ENCODE assay signal across 10 cellular contexts in genomic region chr11:66267039-66267378, GRCh38. TPM values are rescaled to one million over a fixed set of nuclear protein-coding genes. Genes with fewer than 3 reads are reported as not detected.
DNase-seq lines count a peak whose midpoint lies in the region; ATAC-seq and TF ChIP-seq lines count a peak whose summit lies in the region.
"Had no signal": no experiment of that assay in that cellular context is flagged by ENCODE, and none has a peak within 500 bp of the region (broad histone marks: within the 10 kb centered on the region; RNA-seq: fewer than 3 reads in every experiment).

No MANE protein-coding gene starts in this region.

- no peaks in the 10 kb centered on the region for H3K9me2 ChIP-seq in HCT116 (ENCODE audit: insufficient read depth)
- H3K9me2 ChIP-seq in hepatocyte (replicated peaks; ENCODE audit: insufficient read depth): no peaks in the 10 kb centered on the region

- H4K20me1 ChIP-seq in HCT116 (ENCODE audit: insufficient read depth) (no peaks in the 10 kb centered on the region), hepatocyte (ENCODE audit: insufficient read depth, poor library complexity, severe bottlenecking) (peaks cover 23% of the 10 kb centered on the region)

- TF ChIP-seq CTCF in HCT116 (IDR thresholded peaks at IDR 0.05 in 2 of 3, conservative IDR thresholded peaks at IDR 0.05 in 1 of 3; ENCODE audit: borderline replicate concordance in 1 of 3, insufficient read depth in 1 of 3, low read depth in 2 of 3, low read length in 2 of 3): no peak; a peak in 1 of 6 replicates
- TF ChIP-seq CTCF in hepatocyte (IDR thresholded peaks at IDR 0.05; ENCODE audit: poor library complexity): no peak

- H3K4me1 ChIP-seq in HCT116 (ENCODE audit: control insufficient read depth in 1 of 2, insufficient read depth in 2 of 2, low read length in 2 of 2) (peaks cover 6 to 26% of the 10 kb centered on the region in 2 experiments), hepatocyte (ENCODE audit: insufficient read depth) (peaks cover 11% of the 10 kb centered on the region), skeletal muscle tissue (ENCODE audit: control insufficient read depth in 3 of 3, insufficient read depth in 3 of 3, low read length in 3 of 3) (peaks cover 21 to 42% (median 30%) of the 10 kb centered on the region in 3 donors)

- H3K79me2 ChIP-seq in HCT116 (ENCODE audit: insufficient read depth, low read length) (peaks cover 29% of the 10 kb centered on the region), hepatocyte (peaks cover 33% of the 10 kb centered on the region)

- H3K4me2 ChIP-seq in HCT116 (ENCODE audit: low read length) (peak overlapping the region; percentile 70), hepatocyte (peak overlapping the region; percentile 91)

- POLR2A ChIA-PET in HCT116 (lab: Charles Lee): interaction anchor here (0.6 to 2.3 kb wide), 5 partner anchors 12 to 131 kb away, joined by 3 to 18 read pairs (median 6); partner anchors contain the start of gene YIF1A

- H3K27me3 ChIP-seq in HCT116 (ENCODE audit: insufficient read depth, low read length): no peaks in the 10 kb centered on the region
- H3K27me3 ChIP-seq in hepatocyte: no peaks in the 10 kb centered on the region
- no peaks in the 10 kb centered on the region for H3K27me3 ChIP-seq in skeletal muscle tissue (ENCODE audit: control insufficient read depth in 3 of 3, insufficient read depth in 3 of 3, low read length in 3 of 3)

- ATAC-seq in HCT116 (peak; percentile 26), GM21717 (IDR thresholded peaks at IDR 0.05; ENCODE audit: unreplicated experiment) (no peak)
- no peak for ATAC-seq in activated naive CD4-positive, alpha-beta T cell treated with anti-CD3 and anti-CD28 coated beads, Interleukin-2, amount 50 U/mL, for 72 hours

- WGBS in hepatocyte (ENCODE audit: low lambda C conversion rate, missing lambda C conversion rate): 34% methylated on average over 13 of the region's 13 CpGs

- H2AFZ ChIP-seq in HCT116 (ENCODE audit: low read depth, low read length, poor library complexity, severe bottlenecking) (no peak overlapping the region), hepatocyte (peak overlapping the region; percentile 50)

- no TSS peak for BruUV-seq in HCT116 (replicated peaks; lab: Mats Ljungman, UMichigan)

- peak overlapping the region; percentile 69 for H3K27ac ChIP-seq in HCT116 (ENCODE audit: low read depth, low read length)
- peak overlapping the region; percentile 89 for H3K27ac ChIP-seq in hepatocyte
- H3K27ac ChIP-seq in skeletal muscle tissue (ENCODE audit: low read depth, low read length): peak overlapping the region; percentile 65

- TF ChIP-seq RAD21 in HCT116 (IDR thresholded peaks at IDR 0.05; ENCODE audit: low read depth): no peak

- H3K4me3 ChIP-seq in HCT116 (replicated peaks in 1 of 2; ENCODE audit: low read depth in 1 of 2, low read length in 2 of 2) (peak overlapping the region; percentile 93 to 99), hepatocyte (peak overlapping the region; percentile 84), skeletal muscle tissue (ENCODE audit: low read length in 3 of 3) (peak overlapping the region; percentile 73 to 86 (median 85))

- RAD21 ChIA-PET in HCT116 (lab: Charles Lee; ENCODE audit: low non-redundant PET in 1 of 2, low total read pairs in 2 of 2, uncharacterized antibody in 2 of 2, unreplicated experiment in 2 of 2): no interaction called here

- H3K36me3 ChIP-seq in HCT116 (ENCODE audit: control insufficient read depth in 1 of 2, insufficient read depth in 2 of 2, low read length in 2 of 2): peaks cover 10 to 14% of the 10 kb centered on the region in 2 experiments
- H3K36me3 ChIP-seq in hepatocyte (replicated peaks; ENCODE audit: insufficient read depth, low read depth): no peaks in the 10 kb centered on the region
- peaks cover 26 to 36% (median 31%) of the 10 kb centered on the region in 3 donors for H3K36me3 ChIP-seq in skeletal muscle tissue (ENCODE audit: control insufficient read depth in 3 of 3, insufficient read depth in 3 of 3, low read length in 3 of 3)

- peaks cover 8 to 16% of the 10 kb centered on the region in 2 donors for H3K36me3 Mint-ChIP-seq in activated naive CD4-positive, alpha-beta T cell treated with anti-CD3 and anti-CD28 coated beads, Interleukin-2, amount 50 U/mL, for 72 hours

- intact Hi-C loops in HCT116 (cut with micrococcal nuclease): no loop called here

- CTCF ChIA-PET in HCT116 (lab: Charles Lee): interaction anchor here (0.5 to 2.6 kb wide), 4 partner anchors 11 to 46 kb away, joined by 3 to 9 read pairs (median 8); partner anchors contain the start of gene YIF1A

- no peak for TF ChIP-seq POLR2A in HCT116 (IDR thresholded peaks at IDR 0.05; ENCODE audit: borderline replicate concordance, extremely low read depth, insufficient read depth, insufficient read length)

- H3K9ac ChIP-seq in HCT116 (ENCODE audit: low read length) (peak overlapping the region; percentile 85), skeletal muscle tissue (ENCODE audit: low read depth in 1 of 3, low read length in 3 of 3) (peak overlapping the region; percentile 70 to 77 (median 75))

- H3K9me3 ChIP-seq in HCT116 (ENCODE audit: control insufficient read depth in 1 of 2, insufficient read depth in 1 of 2, low read depth in 1 of 2, low read length in 2 of 2) (no peaks in the 10 kb centered on the region), hepatocyte (ENCODE audit: low read depth) (no peaks in the 10 kb centered on the region), skeletal muscle tissue (ENCODE audit: control insufficient read depth in 3 of 3, low read length in 3 of 3) (no peaks in the 10 kb centered on the region)

- no peaks in the 10 kb centered on the region for H3K9me3 Mint-ChIP-seq in activated naive CD4-positive, alpha-beta T cell treated with anti-CD3 and anti-CD28 coated beads, Interleukin-2, amount 50 U/mL, for 72 hours

- no peak for DNase-seq in HCT116 (ENCODE audit: low read depth, low spot score)
- DNase-seq in activated naive CD4-positive, alpha-beta T cell treated with anti-CD3 and anti-CD28 coated beads, Interleukin-2, amount 50 U/mL, for 72 hours (ENCODE audit: low spot score in 2 of 2): no peak
- no peak for DNase-seq in hepatocyte (ENCODE audit: low spot score)
- DNase-seq in NCI-H187 treated with DMSO at 0.1 percent for 48 hours (lab: John Stamatoyannopoulos, UW): no peak
- no peak for DNase-seq in NCI-H146 (lab: John Stamatoyannopoulos, UW)
- no peak for DNase-seq in effector CD4-positive, alpha-beta T cell
- DNase-seq: SIG-M5 had no signal

- H3K27ac Mint-ChIP-seq in activated naive CD4-positive, alpha-beta T cell treated with anti-CD3 and anti-CD28 coated beads, Interleukin-2, amount 50 U/mL, for 72 hours: peak overlapping the region; percentile 90 to 97

TF ChIP-seq in HCT116, 20 proteins besides CTCF, POLR2A, EP300 and RAD21 (continues in another document):
- TF ChIP-seq ZFX (IDR thresholded peaks at IDR 0.05) (no peak), TCF7L2 (IDR thresholded peaks at IDR 0.05; ENCODE audit: borderline replicate concordance, extremely low read depth, insufficient read depth, insufficient read length) (no peak)

RNA-seq across cellular contexts. Expression of gene RAB1B, which starts 1.4 kb away (rescaled TPM):
- total RNA-seq in HCT116 (2021; ENCODE audit: unreplicated experiment) (148 TPM), hepatocyte (87.9 and 88.4 TPM in 2 replicates), skeletal muscle tissue (33.9 TPM)
- polyA plus RNA-seq in HCT116 (2012): 167 and 174 TPM in 2 replicates
- total RNA-seq in activated naive CD4-positive, alpha-beta T cell treated with anti-CD3 and anti-CD28 coated beads, Interleukin-2, amount 50 U/mL, for 72 hours: 100 to 1,000 TPM; 138 to 153 TPM
- polyA plus RNA-seq in hepatocyte: 17.5 and 19.9 TPM in 2 replicates

RNA-seq across cellular contexts. Expression of gene KLC2, which starts 9.5 kb away (rescaled TPM):
- total RNA-seq in HCT116 (2021; ENCODE audit: unreplicated experiment) (58.5 TPM), hepatocyte (13.4 and 19.2 TPM in 2 replicates), skeletal muscle tissue (9.9 TPM)
- 42.1 and 54.3 TPM in 2 replicates for polyA plus RNA-seq in HCT116 (2012)
- 10 to 100 TPM; 26.0 to 69.7 TPM for total RNA-seq in activated naive CD4-positive, alpha-beta T cell treated with anti-CD3 and anti-CD28 coated beads, Interleukin-2, amount 50 U/mL, for 72 hours
- polyA plus RNA-seq in hepatocyte: 28.8 and 35.3 TPM in 2 replicates

RNA-seq across cellular contexts. Expression of gene CNIH2, which starts 11.0 kb away (rescaled TPM):
- 1.3 TPM for total RNA-seq in HCT116 (2021; ENCODE audit: unreplicated experiment)
- 0.70 and 0.75 TPM in 2 replicates for polyA plus RNA-seq in HCT116 (2012)
- 1 to 10 TPM; 1.7 to 4.5 TPM for total RNA-seq in activated naive CD4-positive, alpha-beta T cell treated with anti-CD3 and anti-CD28 coated beads, Interleukin-2, amount 50 U/mL, for 72 hours
- total RNA-seq in hepatocyte: 0.36 and 1.7 TPM in 2 replicates
- polyA plus RNA-seq in hepatocyte: 6.2 and 7.3 TPM in 2 replicates
- not detected for total RNA-seq in skeletal muscle tissue

RNA-seq across cellular contexts. Expression of gene YIF1A, which starts 21.9 kb away (rescaled TPM):
- total RNA-seq in HCT116 (2021; ENCODE audit: unreplicated experiment) (54.7 TPM), hepatocyte (111 and 132 TPM in 2 replicates), skeletal muscle tissue (57.4 TPM)
- polyA plus RNA-seq in HCT116 (2012): 82.8 and 97.7 TPM in 2 replicates
- 10 to 100 TPM; 45.9 to 55.4 TPM for total RNA-seq in activated naive CD4-positive, alpha-beta T cell treated with anti-CD3 and anti-CD28 coated beads, Interleukin-2, amount 50 U/mL, for 72 hours
- polyA plus RNA-seq in hepatocyte: 265 and 267 TPM in 2 replicates

RNA-seq across cellular contexts. Expression of gene TMEM151A, which starts 24.7 kb away (rescaled TPM):
- 5.9 TPM for total RNA-seq in HCT116 (2021; ENCODE audit: unreplicated experiment)
- polyA plus RNA-seq in HCT116 (2012): 5.0 and 5.4 TPM in 2 replicates
- not detected for total RNA-seq in activated naive CD4-positive, alpha-beta T cell treated with anti-CD3 and anti-CD28 coated beads, Interleukin-2, amount 50 U/mL, for 72 hours
- 20.6 and 21.4 TPM in 2 replicates for total RNA-seq in hepatocyte
- 36.4 and 48.6 TPM in 2 replicates for polyA plus RNA-seq in hepatocyte
- total RNA-seq in skeletal muscle tissue: not detected
- total RNA-seq: lung microvascular endothelial cell had no signal
